ENCODE assay signal across 3 cellular contexts in the genomic region with DNA sequence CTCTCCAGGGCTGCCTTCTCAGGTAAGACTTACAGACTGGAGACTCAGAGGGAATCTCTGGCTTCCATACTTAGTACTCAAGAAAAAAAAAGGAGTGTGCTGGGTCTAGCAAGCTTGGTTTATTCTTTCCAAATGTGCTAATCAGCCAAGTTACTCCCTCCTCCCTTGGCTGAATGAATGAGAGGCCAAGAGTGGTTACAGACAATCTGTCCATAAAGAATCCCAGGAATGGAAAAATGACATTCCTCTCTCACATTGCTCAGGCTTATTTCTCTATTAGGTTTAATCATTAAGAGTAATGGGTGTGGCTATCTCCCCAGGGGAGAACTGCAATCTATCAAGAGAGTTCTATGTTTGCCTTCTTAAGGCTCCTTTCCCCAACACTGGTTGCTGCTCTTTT.
A peak's percentile ranks its signal among the peaks of the same experiment; 100 is the strongest.
TF ChIP-seq lines count a peak whose summit lies in the region.

No MANE protein-coding gene starts in this region.

TF ChIP-seq in SK-N-SH treated with all-trans-retinoic acid at 6 μM for 48 hours, 23 proteins besides CTCF, POLR2A, EP300 and RAD21 (continued from another document):
- TF ChIP-seq, protein P1, sequence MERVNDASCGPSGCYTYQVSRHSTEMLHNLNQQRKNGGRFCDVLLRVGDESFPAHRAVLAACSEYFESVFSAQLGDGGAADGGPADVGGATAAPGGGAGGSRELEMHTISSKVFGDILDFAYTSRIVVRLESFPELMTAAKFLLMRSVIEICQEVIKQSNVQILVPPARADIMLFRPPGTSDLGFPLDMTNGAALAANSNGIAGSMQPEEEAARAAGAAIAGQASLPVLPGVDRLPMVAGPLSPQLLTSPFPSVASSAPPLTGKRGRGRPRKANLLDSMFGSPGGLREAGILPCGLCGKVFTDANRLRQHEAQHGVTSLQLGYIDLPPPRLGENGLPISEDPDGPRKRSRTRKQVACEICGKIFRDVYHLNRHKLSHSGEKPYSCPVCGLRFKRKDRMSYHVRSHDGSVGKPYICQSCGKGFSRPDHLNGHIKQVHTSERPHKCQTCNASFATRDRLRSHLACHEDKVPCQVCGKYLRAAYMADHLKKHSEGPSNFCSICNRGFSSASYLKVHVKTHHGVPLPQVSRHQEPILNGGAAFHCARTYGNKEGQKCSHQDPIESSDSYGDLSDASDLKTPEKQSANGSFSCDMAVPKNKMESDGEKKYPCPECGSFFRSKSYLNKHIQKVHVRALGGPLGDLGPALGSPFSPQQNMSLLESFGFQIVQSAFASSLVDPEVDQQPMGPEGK (CRISPR knock-in tag; IDR thresholded peaks at IDR 0.05; ENCODE audit: borderline replicate concordance) = no peak
- 0 out of 2 replicates have a peak, but pooled peaks have one; percentile 72 for TF ChIP-seq CSDC2 (CRISPR knock-in tag; IDR thresholded peaks at IDR 0.05)

TF ChIP-seq in SK-N-SH, 30 proteins besides CTCF, POLR2A, EP300 and RAD21:
- TF ChIP-seq, protein P2, sequence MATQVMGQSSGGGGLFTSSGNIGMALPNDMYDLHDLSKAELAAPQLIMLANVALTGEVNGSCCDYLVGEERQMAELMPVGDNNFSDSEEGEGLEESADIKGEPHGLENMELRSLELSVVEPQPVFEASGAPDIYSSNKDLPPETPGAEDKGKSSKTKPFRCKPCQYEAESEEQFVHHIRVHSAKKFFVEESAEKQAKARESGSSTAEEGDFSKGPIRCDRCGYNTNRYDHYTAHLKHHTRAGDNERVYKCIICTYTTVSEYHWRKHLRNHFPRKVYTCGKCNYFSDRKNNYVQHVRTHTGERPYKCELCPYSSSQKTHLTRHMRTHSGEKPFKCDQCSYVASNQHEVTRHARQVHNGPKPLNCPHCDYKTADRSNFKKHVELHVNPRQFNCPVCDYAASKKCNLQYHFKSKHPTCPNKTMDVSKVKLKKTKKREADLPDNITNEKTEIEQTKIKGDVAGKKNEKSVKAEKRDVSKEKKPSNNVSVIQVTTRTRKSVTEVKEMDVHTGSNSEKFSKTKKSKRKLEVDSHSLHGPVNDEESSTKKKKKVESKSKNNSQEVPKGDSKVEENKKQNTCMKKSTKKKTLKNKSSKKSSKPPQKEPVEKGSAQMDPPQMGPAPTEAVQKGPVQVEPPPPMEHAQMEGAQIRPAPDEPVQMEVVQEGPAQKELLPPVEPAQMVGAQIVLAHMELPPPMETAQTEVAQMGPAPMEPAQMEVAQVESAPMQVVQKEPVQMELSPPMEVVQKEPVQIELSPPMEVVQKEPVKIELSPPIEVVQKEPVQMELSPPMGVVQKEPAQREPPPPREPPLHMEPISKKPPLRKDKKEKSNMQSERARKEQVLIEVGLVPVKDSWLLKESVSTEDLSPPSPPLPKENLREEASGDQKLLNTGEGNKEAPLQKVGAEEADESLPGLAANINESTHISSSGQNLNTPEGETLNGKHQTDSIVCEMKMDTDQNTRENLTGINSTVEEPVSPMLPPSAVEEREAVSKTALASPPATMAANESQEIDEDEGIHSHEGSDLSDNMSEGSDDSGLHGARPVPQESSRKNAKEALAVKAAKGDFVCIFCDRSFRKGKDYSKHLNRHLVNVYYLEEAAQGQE (IDR thresholded peaks at IDR 0.05; ENCODE audit: low read depth, low read length) = no peak
- TF ChIP-seq, protein P3, sequence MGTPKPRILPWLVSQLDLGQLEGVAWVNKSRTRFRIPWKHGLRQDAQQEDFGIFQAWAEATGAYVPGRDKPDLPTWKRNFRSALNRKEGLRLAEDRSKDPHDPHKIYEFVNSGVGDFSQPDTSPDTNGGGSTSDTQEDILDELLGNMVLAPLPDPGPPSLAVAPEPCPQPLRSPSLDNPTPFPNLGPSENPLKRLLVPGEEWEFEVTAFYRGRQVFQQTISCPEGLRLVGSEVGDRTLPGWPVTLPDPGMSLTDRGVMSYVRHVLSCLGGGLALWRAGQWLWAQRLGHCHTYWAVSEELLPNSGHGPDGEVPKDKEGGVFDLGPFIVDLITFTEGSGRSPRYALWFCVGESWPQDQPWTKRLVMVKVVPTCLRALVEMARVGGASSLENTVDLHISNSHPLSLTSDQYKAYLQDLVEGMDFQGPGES (IDR thresholded peaks at IDR 0.05; ENCODE audit: low read depth, low read length) = no peak
- TF ChIP-seq GATA2 (CRISPR knock-in tag; IDR thresholded peaks at IDR 0.05) = no peak
- TF ChIP-seq SMC3 (IDR thresholded peaks at IDR 0.05; ENCODE audit: low read depth, low read length) = no peak
- TF ChIP-seq EZH2phosphoT487 (IDR thresholded peaks at IDR 0.05; ENCODE audit: borderline replicate concordance, low read depth) = no peak
- no peak for TF ChIP-seq POLR2AphosphoS5 (IDR thresholded peaks at IDR 0.05; ENCODE audit: low read depth, low read length)
- TF ChIP-seq ELF1 (IDR thresholded peaks at IDR 0.05) = no peak
- no peak for TF ChIP-seq TAF1 (IDR thresholded peaks at IDR 0.05; ENCODE audit: borderline replicate concordance, low read depth, low read length)
- TF ChIP-seq, protein P4, sequence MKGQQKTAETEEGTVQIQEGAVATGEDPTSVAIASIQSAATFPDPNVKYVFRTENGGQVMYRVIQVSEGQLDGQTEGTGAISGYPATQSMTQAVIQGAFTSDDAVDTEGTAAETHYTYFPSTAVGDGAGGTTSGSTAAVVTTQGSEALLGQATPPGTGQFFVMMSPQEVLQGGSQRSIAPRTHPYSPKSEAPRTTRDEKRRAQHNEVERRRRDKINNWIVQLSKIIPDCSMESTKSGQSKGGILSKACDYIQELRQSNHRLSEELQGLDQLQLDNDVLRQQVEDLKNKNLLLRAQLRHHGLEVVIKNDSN (IDR thresholded peaks at IDR 0.05; ENCODE audit: borderline replicate concordance, low read depth) = no peak
- TF ChIP-seq, protein P5, sequence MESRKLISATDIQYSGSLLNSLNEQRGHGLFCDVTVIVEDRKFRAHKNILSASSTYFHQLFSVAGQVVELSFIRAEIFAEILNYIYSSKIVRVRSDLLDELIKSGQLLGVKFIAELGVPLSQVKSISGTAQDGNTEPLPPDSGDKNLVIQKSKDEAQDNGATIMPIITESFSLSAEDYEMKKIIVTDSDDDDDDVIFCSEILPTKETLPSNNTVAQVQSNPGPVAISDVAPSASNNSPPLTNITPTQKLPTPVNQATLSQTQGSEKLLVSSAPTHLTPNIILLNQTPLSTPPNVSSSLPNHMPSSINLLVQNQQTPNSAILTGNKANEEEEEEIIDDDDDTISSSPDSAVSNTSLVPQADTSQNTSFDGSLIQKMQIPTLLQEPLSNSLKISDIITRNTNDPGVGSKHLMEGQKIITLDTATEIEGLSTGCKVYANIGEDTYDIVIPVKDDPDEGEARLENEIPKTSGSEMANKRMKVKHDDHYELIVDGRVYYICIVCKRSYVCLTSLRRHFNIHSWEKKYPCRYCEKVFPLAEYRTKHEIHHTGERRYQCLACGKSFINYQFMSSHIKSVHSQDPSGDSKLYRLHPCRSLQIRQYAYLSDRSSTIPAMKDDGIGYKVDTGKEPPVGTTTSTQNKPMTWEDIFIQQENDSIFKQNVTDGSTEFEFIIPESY (IDR thresholded peaks at IDR 0.05; ENCODE audit: borderline replicate concordance, low read depth) = no peak
- no peak for TF ChIP-seq GABPA (IDR thresholded peaks at IDR 0.05; ENCODE audit: low read depth)
- no peak for TF ChIP-seq MEF2A (IDR thresholded peaks at IDR 0.05; ENCODE audit: borderline replicate concordance, low read depth)
- TF ChIP-seq USF2 (IDR thresholded peaks at IDR 0.05; ENCODE audit: borderline replicate concordance, low read depth, low read length) = no peak
- TF ChIP-seq RCOR1 (IDR thresholded peaks at IDR 0.05; ENCODE audit: low read length) = no peak
- no peak for TF ChIP-seq RXRA (IDR thresholded peaks at IDR 0.05; ENCODE audit: borderline replicate concordance, low read depth)
TF ChIP-seq in SK-N-SH: peak in this region for 0.

TF ChIP-seq in HepG2, 621 proteins besides CTCF, POLR2A, EP300 and RAD21 (continued from another document):
- TF ChIP-seq, protein P6, sequence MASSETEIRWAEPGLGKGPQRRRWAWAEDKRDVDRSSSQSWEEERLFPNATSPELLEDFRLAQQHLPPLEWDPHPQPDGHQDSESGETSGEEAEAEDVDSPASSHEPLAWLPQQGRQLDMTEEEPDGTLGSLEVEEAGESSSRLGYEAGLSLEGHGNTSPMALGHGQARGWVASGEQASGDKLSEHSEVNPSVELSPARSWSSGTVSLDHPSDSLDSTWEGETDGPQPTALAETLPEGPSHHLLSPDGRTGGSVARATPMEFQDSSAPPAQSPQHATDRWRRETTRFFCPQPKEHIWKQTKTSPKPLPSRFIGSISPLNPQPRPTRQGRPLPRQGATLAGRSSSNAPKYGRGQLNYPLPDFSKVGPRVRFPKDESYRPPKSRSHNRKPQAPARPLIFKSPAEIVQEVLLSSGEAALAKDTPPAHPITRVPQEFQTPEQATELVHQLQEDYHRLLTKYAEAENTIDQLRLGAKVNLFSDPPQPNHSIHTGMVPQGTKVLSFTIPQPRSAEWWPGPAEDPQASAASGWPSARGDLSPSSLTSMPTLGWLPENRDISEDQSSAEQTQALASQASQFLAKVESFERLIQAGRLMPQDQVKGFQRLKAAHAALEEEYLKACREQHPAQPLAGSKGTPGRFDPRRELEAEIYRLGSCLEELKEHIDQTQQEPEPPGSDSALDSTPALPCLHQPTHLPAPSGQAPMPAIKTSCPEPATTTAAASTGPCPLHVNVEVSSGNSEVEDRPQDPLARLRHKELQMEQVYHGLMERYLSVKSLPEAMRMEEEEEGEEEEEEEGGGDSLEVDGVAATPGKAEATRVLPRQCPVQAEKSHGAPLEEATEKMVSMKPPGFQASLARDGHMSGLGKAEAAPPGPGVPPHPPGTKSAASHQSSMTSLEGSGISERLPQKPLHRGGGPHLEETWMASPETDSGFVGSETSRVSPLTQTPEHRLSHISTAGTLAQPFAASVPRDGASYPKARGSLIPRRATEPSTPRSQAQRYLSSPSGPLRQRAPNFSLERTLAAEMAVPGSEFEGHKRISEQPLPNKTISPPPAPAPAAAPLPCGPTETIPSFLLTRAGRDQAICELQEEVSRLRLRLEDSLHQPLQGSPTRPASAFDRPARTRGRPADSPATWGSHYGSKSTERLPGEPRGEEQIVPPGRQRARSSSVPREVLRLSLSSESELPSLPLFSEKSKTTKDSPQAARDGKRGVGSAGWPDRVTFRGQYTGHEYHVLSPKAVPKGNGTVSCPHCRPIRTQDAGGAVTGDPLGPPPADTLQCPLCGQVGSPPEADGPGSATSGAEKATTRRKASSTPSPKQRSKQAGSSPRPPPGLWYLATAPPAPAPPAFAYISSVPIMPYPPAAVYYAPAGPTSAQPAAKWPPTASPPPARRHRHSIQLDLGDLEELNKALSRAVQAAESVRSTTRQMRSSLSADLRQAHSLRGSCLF (CRISPR knock-in tag; IDR thresholded peaks at IDR 0.05; ENCODE audit: borderline replicate concordance) = no peak
- TF ChIP-seq MAFG (CRISPR knock-in tag; IDR thresholded peaks at IDR 0.05) (no peak), ZNF138 (CRISPR knock-in tag; IDR thresholded peaks at IDR 0.05; ENCODE audit: low read depth) (no peak), RFXANK (CRISPR knock-in tag; IDR thresholded peaks at IDR 0.05) (no peak), HDAC6 (IDR thresholded peaks at IDR 0.05; ENCODE audit: low read depth, low read length) (no peak), ZNF781 (CRISPR knock-in tag; IDR thresholded peaks at IDR 0.05; ENCODE audit: borderline replicate concordance, not compliant biosample characterization) (no peak), ZBTB7B (CRISPR knock-in tag; IDR thresholded peaks at IDR 0.05) (no peak)
